In genomic region chr14:48568688-48569087, GRCh38 we compare ENCODE assay signal across 23 cellular contexts.
"Had no signal": no experiment of that assay in that cellular context is flagged by ENCODE, and none has a peak within 500 bp of the region (broad histone marks: within the 10 kb centered on the region; RNA-seq: fewer than 3 reads in every experiment).

No MANE protein-coding gene starts in this region.

- H3K27me3 ChIP-seq: esophagus squamous epithelium, hepatocyte, right atrium auricular region, suprapubic skin, transverse colon had no signal

- H2AFZ ChIP-seq: hepatocyte had no signal

- H3K4me2 ChIP-seq: hepatocyte had no signal

- H3K27ac ChIP-seq: esophagus squamous epithelium, hepatocyte, prostate gland, right atrium auricular region, skin epidermis, suprapubic skin, transverse colon had no signal

- DNase-seq: activated CD4-positive, alpha-beta T cell treated with anti-CD3 and anti-CD28 coated beads, Interleukin-2, amount 10 ng/mL, durations not matched to agents 7 days and 5 days; activated CD8-positive, alpha-beta memory T cell treated with anti-CD3 and anti-CD28 coated beads, Interleukin-2, amount 50 U/mL, for 4 hours; activated CD8-positive, alpha-beta T cell treated with anti-CD3 and anti-CD28 coated beads, Interleukin-2, amount 10 ng/mL, durations not matched to agents 7 days and 5 days; activated naive CD4-positive, alpha-beta T cell treated with anti-CD3 and anti-CD28 coated beads for 36 hours; activated T-cell treated with anti-CD3 and anti-CD28 coated beads, Interleukin-2, amount 50 U/mL, for 4 hours; anterior cingulate cortex; effector CD4-positive, alpha-beta T cell; esophagus squamous epithelium; stimulated activated CD4-positive, alpha-beta T cell treated with anti-CD3 and anti-CD28 coated beads, Interleukin-4, amount 100 ng/mL, for 1 hour; stimulated activated naive CD8-positive, alpha-beta T cell treated with anti-CD3 and anti-CD28 coated beads, Interleukin-15, amount 100 ng/mL, for 72 hours; T-helper 1 cell; T1000; transverse colon had no signal

- H3K9me3 ChIP-seq: prostate gland, right atrium auricular region, suprapubic skin, transverse colon had no signal

- ATAC-seq: activated CD4-positive, CD25-positive, alpha-beta regulatory T cell treated with anti-CD3 and anti-CD28 coated beads, Interleukin-2, amount 50 U/mL, for 24 hours; activated CD8-positive, alpha-beta T cell treated with anti-CD3 and anti-CD28 coated beads, Interleukin-2, amount 10 ng/mL, durations not matched to agents 7 days and 5 days; activated T-cell treated with anti-CD3 and anti-CD28 coated beads, Interleukin-2, amount 50 U/mL, for 4 hours; left lobe of liver; stimulated activated naive CD8-positive, alpha-beta T cell treated with anti-CD3 and anti-CD28 coated beads, Interleukin-15, amount 100 ng/mL, for 72 hours had no signal

- H3K36me3 ChIP-seq: esophagus squamous epithelium, prostate gland, right atrium auricular region, suprapubic skin, transverse colon had no signal

- H3K4me3 ChIP-seq: esophagus squamous epithelium, hepatocyte, lung, prostate gland, right atrium auricular region, skin epidermis, suprapubic skin, transverse colon had no signal

- H3K4me1 ChIP-seq: esophagus squamous epithelium, prostate gland, right atrium auricular region, suprapubic skin, transverse colon had no signal

- FAIRE-seq: bronchial epithelial cell, islet of Langerhans had no signal
